ENCODE assay signal across 7 cellular contexts in genomic region chr16:32897782-32898181, GRCh38.
A peak's percentile ranks its signal among the peaks of the same experiment; 100 is the strongest.
DNase-seq lines count a peak whose midpoint lies in the region; ATAC-seq and TF ChIP-seq lines count a peak whose summit lies in the region.
"Not testable (repeated sequence)": the region's sequence is repeated elsewhere in the genome, so short reads cannot be mapped to it uniquely, and the experiment has no call there.

No MANE protein-coding gene starts in this region.

- TF ChIP-seq EP300 in esophagus muscularis mucosa (IDR thresholded peaks at IDR 0.05), result not testable (repeated sequence)

- H3K4me3 ChIP-seq in DND-41 (ENCODE audit: low read depth in 1 of 2, low read length in 2 of 2); OCI-LY3 (ENCODE audit: low read length); esophagus muscularis mucosa: not testable (repeated sequence)

- intact Hi-C loops in esophagus muscularis mucosa (cut with DNase I), result not testable (repeated sequence)

- 33% methylated on average over 1 of the region's 9 CpGs for WGBS in esophagus muscularis mucosa

- H4K20me1 ChIP-seq in DND-41 (ENCODE audit: insufficient read depth, low read length); OCI-LY3 (ENCODE audit: insufficient read depth, low read length): not testable (repeated sequence)

- not testable (repeated sequence) for H3K79me2 ChIP-seq in DND-41 (ENCODE audit: insufficient read depth, low read length); OCI-LY3 (ENCODE audit: low read length)

- H3K9me3 ChIP-seq in DND-41 (ENCODE audit: insufficient read depth, low read length, severe bottlenecking); OCI-LY3 (ENCODE audit: insufficient read depth, low read length); esophagus muscularis mucosa: not testable (repeated sequence)

- ATAC-seq in DND-41 (ENCODE audit: insufficient read depth, low read depth), result peak; percentile 56; the same call in 1 of the 3 replicates

- not testable (repeated sequence) for H3K4me1 ChIP-seq in DND-41 (ENCODE audit: insufficient read depth, low read length); OCI-LY3 (ENCODE audit: low read length); esophagus muscularis mucosa

- H3K27me3 ChIP-seq in DND-41 (ENCODE audit: insufficient read depth, low read length, poor library complexity); OCI-LY3 (ENCODE audit: low read depth, low read length); esophagus muscularis mucosa: not testable (repeated sequence)

- not testable (repeated sequence) for H3K27ac ChIP-seq in DND-41 (ENCODE audit: low read length); OCI-LY3 (ENCODE audit: low read length); esophagus muscularis mucosa (replicated peaks in 1 of 4)

- H2AFZ ChIP-seq in DND-41 (ENCODE audit: low read depth, low read length); OCI-LY3 (ENCODE audit: low read depth, low read length): not testable (repeated sequence)

- DNase-seq in DND-41 (peak; percentile 42), HK-2 (ENCODE audit: unreplicated experiment) (peak; percentile 7), esophagus muscularis mucosa (ENCODE audit: extremely low spot score) (peak; percentile 2)
- DNase-seq in activated CD4-positive, alpha-beta T cell treated with anti-CD3 and anti-CD28 coated beads for 48 hours, result peak; percentile 79
- peak; percentile 2 for DNase-seq in activated naive CD4-positive, alpha-beta T cell treated with Interleukin-2 at 50 U/mL for 16 hours
- DNase-seq in stimulated activated CD4-positive, alpha-beta T cell treated with anti-CD3 and anti-CD28 coated beads, Interleukin-2, amount 100 ng/mL, for 48 hours, result peak; percentile 29 to 30

- TF ChIP-seq CTCF in DND-41 (IDR thresholded peaks at IDR 0.05; ENCODE audit: borderline replicate concordance, extremely low read depth, low read length, poor library complexity, severe bottlenecking), result peak; percentile 47
- TF ChIP-seq CTCF in OCI-LY3 (IDR thresholded peaks at IDR 0.05; ENCODE audit: low read depth, low read length), result peak; percentile 47
- not testable (repeated sequence) for TF ChIP-seq CTCF in esophagus muscularis mucosa (IDR thresholded peaks at IDR 0.05)

- H3K4me2 ChIP-seq in DND-41 (ENCODE audit: insufficient read depth, low read length); OCI-LY3 (ENCODE audit: low read length): not testable (repeated sequence)

- not testable (repeated sequence) for H3K36me3 ChIP-seq in DND-41 (ENCODE audit: insufficient read depth, low read length); OCI-LY3 (replicated peaks; ENCODE audit: low read depth, low read length); esophagus muscularis mucosa

- not testable (repeated sequence) for TF ChIP-seq POLR2A in esophagus muscularis mucosa (IDR thresholded peaks at IDR 0.05; ENCODE audit: low read depth)

- H3K9ac ChIP-seq in DND-41 (ENCODE audit: low read depth, low read length); OCI-LY3 (ENCODE audit: low read length): not testable (repeated sequence)

Comparison
In these comparisons a context has a peak if more than half of its experiments do, and no peak if none do; other contexts are left out.
1. DNase-seq: peak in every context shown above with its lines; median percentile 79 in activated CD4-positive, alpha-beta T cell treated with anti-CD3 and anti-CD28 coated beads for 48 hours; 42 in DND-41; 30 in stimulated activated CD4-positive, alpha-beta T cell treated with anti-CD3 and anti-CD28 coated beads, Interleukin-2, amount 100 ng/mL, for 48 hours; 7 in HK-2; 2 in activated naive CD4-positive, alpha-beta T cell treated with Interleukin-2 at 50 U/mL for 16 hours; 2 in esophagus muscularis mucosa.